In the genomic region with DNA sequence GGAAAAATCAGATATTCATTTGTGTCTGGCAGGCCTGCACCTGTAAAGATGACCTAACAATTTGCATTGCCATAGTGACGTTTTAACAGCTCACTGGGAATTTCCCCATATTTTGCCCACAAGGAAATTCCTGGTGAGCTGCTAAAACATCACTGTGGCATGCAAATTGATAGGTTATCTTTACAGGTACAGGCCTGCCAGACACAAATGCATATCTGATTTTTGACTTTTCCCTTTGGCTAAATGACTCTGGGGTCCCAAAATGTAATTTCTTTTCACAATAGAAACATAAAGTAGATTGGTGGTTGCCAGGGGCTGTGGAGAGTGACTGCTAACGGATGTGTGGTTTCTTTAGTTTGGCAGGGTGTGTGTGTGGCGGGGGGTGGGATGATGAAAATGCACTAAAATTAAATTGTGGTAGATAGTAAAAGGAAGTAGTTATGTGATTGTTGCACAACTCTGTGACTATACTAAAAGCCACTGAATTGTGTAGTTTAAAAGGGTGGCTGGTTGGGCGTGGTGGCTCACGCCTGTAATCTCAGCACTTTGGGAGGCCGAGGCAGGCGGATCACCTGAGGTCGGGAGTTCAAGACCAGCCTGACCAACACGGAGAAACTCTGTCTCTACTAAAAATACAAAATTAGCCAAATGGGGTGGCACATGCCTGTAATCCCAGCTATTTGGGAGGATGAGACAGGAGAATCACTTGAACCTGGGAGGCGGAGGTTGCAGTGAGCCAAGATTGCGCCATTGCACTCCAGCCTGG, we compare ENCODE assay signal across 7 cellular contexts. TPM values are rescaled to one million over a fixed set of nuclear protein-coding genes. Genes with fewer than 3 reads are reported as not detected.
DNase-seq lines count a peak whose midpoint lies in the region; ATAC-seq and TF ChIP-seq lines count a peak whose summit lies in the region.

No MANE protein-coding gene starts in this region.

- DNase-seq in SIG-M5 treated with dmso at 0.1 percent for 504 hours (lab: John Stamatoyannopoulos, UW; ENCODE audit: unreplicated experiment) (peak; percentile 98), renal cortical epithelial cell (ENCODE audit: low read depth) (peak; percentile 47), coronary artery (ENCODE audit: low spot score) (no peak), HEK293T (ENCODE audit: extremely low spot score) (no peak)
- DNase-seq in activated naive CD4-positive, alpha-beta T cell treated with anti-CD3 and anti-CD28 coated beads, Interleukin-2, amount 50 U/mL, for 72 hours (ENCODE audit: low spot score in 2 of 2) = peak; percentile 22 to 67

- H3K27ac ChIP-seq in coronary artery = no peak overlapping the region

- peaks cover 0 to 6% of the 10 kb centered on the region in 2 donors for H3K9me3 Mint-ChIP-seq in activated naive CD4-positive, alpha-beta T cell treated with anti-CD3 and anti-CD28 coated beads, Interleukin-2, amount 50 U/mL, for 72 hours

- H3K27ac Mint-ChIP-seq in activated naive CD4-positive, alpha-beta T cell treated with anti-CD3 and anti-CD28 coated beads, Interleukin-2, amount 50 U/mL, for 72 hours = peak overlapping the region; percentile 77 to 95

- no peak for TF ChIP-seq CTCF in coronary artery (IDR thresholded peaks at IDR 0.05)

- H3K4me3 ChIP-seq in coronary artery = no peak overlapping the region

- ATAC-seq in GM19328 (IDR thresholded peaks at IDR 0.05; ENCODE audit: unreplicated experiment) = peak; percentile 64
- peak; percentile 71 for ATAC-seq in HG03139 (IDR thresholded peaks at IDR 0.05; ENCODE audit: unreplicated experiment)
- ATAC-seq in activated naive CD4-positive, alpha-beta T cell treated with anti-CD3 and anti-CD28 coated beads, Interleukin-2, amount 50 U/mL, for 72 hours = peak; percentile 88 to 91

- CTCF ChIA-PET in HEK293T (lab: Yijun Ruan, JAX) = no interaction called here

- H3K36me3 Mint-ChIP-seq in activated naive CD4-positive, alpha-beta T cell treated with anti-CD3 and anti-CD28 coated beads, Interleukin-2, amount 50 U/mL, for 72 hours = no peaks in the 10 kb centered on the region

- POLR2A ChIA-PET in HEK293T (lab: Yijun Ruan, JAX) = no interaction called here

TF ChIP-seq in HEK293T, 16 proteins besides CTCF, POLR2A, EP300 and RAD21:
- TF ChIP-seq, protein P1, sequence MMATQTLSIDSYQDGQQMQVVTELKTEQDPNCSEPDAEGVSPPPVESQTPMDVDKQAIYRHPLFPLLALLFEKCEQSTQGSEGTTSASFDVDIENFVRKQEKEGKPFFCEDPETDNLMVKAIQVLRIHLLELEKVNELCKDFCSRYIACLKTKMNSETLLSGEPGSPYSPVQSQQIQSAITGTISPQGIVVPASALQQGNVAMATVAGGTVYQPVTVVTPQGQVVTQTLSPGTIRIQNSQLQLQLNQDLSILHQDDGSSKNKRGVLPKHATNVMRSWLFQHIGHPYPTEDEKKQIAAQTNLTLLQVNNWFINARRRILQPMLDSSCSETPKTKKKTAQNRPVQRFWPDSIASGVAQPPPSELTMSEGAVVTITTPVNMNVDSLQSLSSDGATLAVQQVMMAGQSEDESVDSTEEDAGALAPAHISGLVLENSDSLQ (IDR thresholded peaks at IDR 0.05) = no peak
- no peak for TF ChIP-seq BHLHE40 (IDR thresholded peaks at IDR 0.05; ENCODE audit: borderline replicate concordance)
- TF ChIP-seq ZNF384 (IDR thresholded peaks at IDR 0.05) = no peak
- no peak for TF ChIP-seq NFRKB (IDR thresholded peaks at IDR 0.05)
- TF ChIP-seq SP1 (IDR thresholded peaks at IDR 0.05) = no peak
- no peak for TF ChIP-seq ELF4 (IDR thresholded peaks at IDR 0.05)

RNA-seq across cellular contexts. Expression of a gene that starts 18.5 kb away (rescaled TPM):
- total RNA-seq in activated naive CD4-positive, alpha-beta T cell treated with anti-CD3 and anti-CD28 coated beads, Interleukin-2, amount 50 U/mL, for 72 hours = 1 to 10 TPM; 2.8 to 6.8 TPM
- total RNA-seq in renal cortical epithelial cell = 18.8 and 22.5 TPM in 2 replicates

RNA-seq across cellular contexts. Expression of a gene that starts 54.8 kb away (rescaled TPM):
- 10 to 100 TPM; 12.4 to 33.0 TPM for total RNA-seq in activated naive CD4-positive, alpha-beta T cell treated with anti-CD3 and anti-CD28 coated beads, Interleukin-2, amount 50 U/mL, for 72 hours
- total RNA-seq in renal cortical epithelial cell = 141 and 155 TPM in 2 replicates

Comparison
In these comparisons a context has a peak if more than half of its experiments do, and no peak if none do; other contexts are left out.
1. DNase-seq: peak in SIG-M5 treated with dmso at 0.1 percent for 504 hours (single experiment), activated naive CD4-positive, alpha-beta T cell treated with anti-CD3 and anti-CD28 coated beads, Interleukin-2, amount 50 U/mL, for 72 hours (2 of 2) and renal cortical epithelial cell (single experiment); none in coronary artery (single experiment) and HEK293T (single experiment).
2. Peak in every context shown above with its lines, with median percentiles within 50 percentile points of each other: ATAC-seq.